ENCODE assay signal across 13 cellular contexts in genomic region chr18:5518899-5519371, GRCh38. TPM values are rescaled to one million over a fixed set of nuclear protein-coding genes. Genes with fewer than 3 reads are reported as not detected.
DNase-seq lines count a peak whose midpoint lies in the region; ATAC-seq, FAIRE-seq and TF ChIP-seq lines count a peak whose summit lies in the region.
"Had no signal": no experiment of that assay in that cellular context is flagged by ENCODE, and none has a peak within 500 bp of the region (broad histone marks: within the 10 kb centered on the region; RNA-seq: fewer than 3 reads in every experiment).

No MANE protein-coding gene starts in this region.

- H4K20me1 ChIP-seq in fibroblast of lung (ENCODE audit: control insufficient read depth, extremely low read depth, insufficient read depth, low read length) = no peaks in the 10 kb centered on the region

- in situ Hi-C loops in GM13977 (cut with MboI; ENCODE audit: low pct_unique_long_range_greater_than_20kb, low sequenced_read_pairs, unreplicated experiment) = loop anchor here (25.0 kb wide), 1 partner anchor 107 kb away; no protein-coding TSS in a partner anchor

- no peak overlapping the region for H3K27ac ChIP-seq in fibroblast of lung (ENCODE audit: insufficient read depth, low read length)
- H3K27ac ChIP-seq: neural progenitor cell, vagina had no signal

- H3K27me3 ChIP-seq in fibroblast of lung (ENCODE audit: control insufficient read depth, insufficient read depth, low read length) = no peaks in the 10 kb centered on the region
- H3K27me3 ChIP-seq: left lung, neural progenitor cell, vagina had no signal

- H3K4me3 ChIP-seq in fibroblast of lung (replicated peaks in 1 of 4; ENCODE audit: control extremely low read depth in 1 of 4, insufficient read depth in 1 of 4, low read depth in 3 of 4, low read length in 4 of 4) = no peak overlapping the region
- H3K4me3 ChIP-seq: left lung, neural progenitor cell, vagina had no signal

- no peak overlapping the region for H2AFZ ChIP-seq in fibroblast of lung (ENCODE audit: low read length)
- H2AFZ ChIP-seq: neural progenitor cell had no signal

- ATAC-seq in HG03196 (IDR thresholded peaks at IDR 0.05; ENCODE audit: unreplicated experiment) = no peak
- ATAC-seq: left lung had no signal

- H3K4me2 ChIP-seq in fibroblast of lung (ENCODE audit: extremely low read depth, insufficient read depth, low read length) = peak overlapping the region; percentile 35
- H3K4me2 ChIP-seq: neural progenitor cell had no signal

- no peaks in the 10 kb centered on the region for H3K4me1 ChIP-seq in fibroblast of lung (ENCODE audit: control insufficient read depth, extremely low read depth, insufficient read depth, low read length)
- H3K4me1 ChIP-seq: neural progenitor cell had no signal

- H3K9me3 ChIP-seq in fibroblast of lung (ENCODE audit: control insufficient read depth, insufficient read depth, low read depth, low read length) = no peaks in the 10 kb centered on the region
- H3K9me3 ChIP-seq: left lung, vagina had no signal

- DNase-seq in COLO829 (ENCODE audit: low spot score) (peak; percentile 54), RCC 7860 (ENCODE audit: low spot score) (peak; percentile 4), fibroblast of lung (ENCODE audit: low read depth in 2 of 2) (peak; percentile 56 to 72), putamen (ENCODE audit: low spot score) (peak; percentile 43), SIG-M5 (lab: John Stamatoyannopoulos, UW) (no peak), NCI-H2227 treated with DMSO at 0.1 percent for 48 hours (lab: John Stamatoyannopoulos, UW) (no peak), GM13977 (ENCODE audit: low spot score) (no peak)
- DNase-seq: activated CD4-positive, alpha-beta T cell treated with anti-CD3 and anti-CD28 coated beads, Interleukin-2, amount 50 U/mL, for 4 hours; left lung; stimulated activated CD4-positive, alpha-beta T cell treated with anti-CD3 and anti-CD28 coated beads, Interleukin-15, amount 100 ng/mL, for 24 hours had no signal

- H3K9ac ChIP-seq in fibroblast of lung (ENCODE audit: insufficient read depth, low read length) = no peak overlapping the region
- H3K9ac ChIP-seq: neural progenitor cell had no signal

- TF ChIP-seq CTCF in fibroblast of lung (conservative IDR thresholded peaks at IDR 0.05 in 1 of 2, IDR thresholded peaks at IDR 0.05 in 1 of 2; ENCODE audit: low read depth in 1 of 2, low read length in 2 of 2) (no peak), GM13977 (IDR thresholded peaks at IDR 0.05; ENCODE audit: extremely low read depth, insufficient read depth, missing control alignments) (no peak)

- no peak for FAIRE-seq in RCC 7860 (lab: Jason Lieb, UNC)

- H3K36me3 ChIP-seq in fibroblast of lung (ENCODE audit: control insufficient read depth, insufficient read depth, low read length) = no peaks in the 10 kb centered on the region
- H3K36me3 ChIP-seq: left lung, neural progenitor cell, vagina had no signal

- H3K79me2 ChIP-seq in fibroblast of lung (ENCODE audit: control insufficient read depth, insufficient read depth, low read length) = no peaks in the 10 kb centered on the region

RNA-seq across cellular contexts. Expression of gene EPB41L3, which starts 24.9 kb away (rescaled TPM):
- total RNA-seq in fibroblast of lung = 29.9 and 37.0 TPM in 2 replicates
- 3.1 and 34.0 TPM in 2 replicates for polyA plus RNA-seq in fibroblast of lung
- polyA plus RNA-seq in fibroblast of lung (2012) = 2.8 and 28.8 TPM in 2 replicates
- polyA minus RNA-seq in fibroblast of lung (ENCODE audit: low replicate concordance) = 59.3 TPM in 1 of 2 replicates, not detected in the other

Comparison
In these comparisons a context has a peak if more than half of its experiments do, and no peak if none do; other contexts are left out.
1. DNase-seq: peak in COLO829 (single experiment), RCC 7860 (single experiment), fibroblast of lung (2 of 2) and putamen (single experiment); none in SIG-M5 (single experiment), NCI-H2227 treated with DMSO at 0.1 percent for 48 hours (single experiment) and GM13977 (single experiment).